ENCODE assay signal across 9 cellular contexts in genomic region chr4:124903995-124904722, GRCh38.
A peak's percentile ranks its signal among the peaks of the same experiment; 100 is the strongest.
DNase-seq lines count a peak whose midpoint lies in the region; ATAC-seq and TF ChIP-seq lines count a peak whose summit lies in the region.
"Had no signal": no experiment of that assay in that cellular context is flagged by ENCODE, and none has a peak within 500 bp of the region (broad histone marks: within the 10 kb centered on the region; RNA-seq: fewer than 3 reads in every experiment).

No MANE protein-coding gene starts in this region.

- no peaks in the 10 kb centered on the region for H3K4me1 ChIP-seq in lower lobe of right lung

- ATAC-seq in lower lobe of right lung (peak; percentile 84 to 85), HG02884 (IDR thresholded peaks at IDR 0.05; ENCODE audit: unreplicated experiment) (no peak), GM18511 (IDR thresholded peaks at IDR 0.05; ENCODE audit: unreplicated experiment) (no peak), GM21381 (IDR thresholded peaks at IDR 0.05; ENCODE audit: unreplicated experiment) (no peak)

- H3K4me3 ChIP-seq in AG04449 (ENCODE audit: low read depth, low read length) (peak overlapping the region; percentile 35; the same call in 1 of the 2 replicates), brain microvascular endothelial cell (ENCODE audit: low read depth, low read length) (peak overlapping the region; percentile 38), lower lobe of right lung (peak overlapping the region; percentile 20)

- POLR2A ChIA-PET in AG04449 (lab: Yijun Ruan, JAX): no interaction called here

- CTCF ChIA-PET in AG04449 (lab: Yijun Ruan, JAX): interaction anchor here (0.9 to 1.3 kb wide), 2 partner anchors 13 to 68 kb away, joined by 3 read pairs; no protein-coding TSS in a partner anchor

- H3K27me3 ChIP-seq in brain microvascular endothelial cell (replicated peaks): no peaks in the 10 kb centered on the region
- no peaks in the 10 kb centered on the region for H3K27me3 ChIP-seq in lower lobe of right lung (ENCODE audit: low read depth)

- in situ Hi-C loops in brain microvascular endothelial cell (cut with HindIII; ENCODE audit: low pct_ligation_motif_present, low sequenced_read_pairs): no loop called here

- H3K27ac ChIP-seq in brain microvascular endothelial cell (no peak overlapping the region), lower lobe of right lung (peak overlapping the region; percentile 14)

- intact Hi-C loops in lower lobe of right lung (cut with DNase I): no loop called here

- no peak for TF ChIP-seq CTCF in AG04449 (IDR thresholded peaks at IDR 0.05; ENCODE audit: insufficient read depth, low read length, missing control alignments)
- no peak for TF ChIP-seq CTCF in brain microvascular endothelial cell (IDR thresholded peaks at IDR 0.05; ENCODE audit: low read depth, low read length, missing control alignments)
- no peak for TF ChIP-seq CTCF in lower lobe of right lung (IDR thresholded peaks at IDR 0.05)

- no peaks in the 10 kb centered on the region for H3K36me3 ChIP-seq in brain microvascular endothelial cell (replicated peaks)
- no peaks in the 10 kb centered on the region for H3K36me3 ChIP-seq in lower lobe of right lung

- DNase-seq in AG04449 (ENCODE audit: low read depth, low spot score) (no peak), NCI-H1092 treated with DMSO at 0.1 percent for 48 hours (lab: John Stamatoyannopoulos, UW) (peak; percentile 92), brain microvascular endothelial cell (peak; percentile 54), lower lobe of right lung (no peak)
- no peak for DNase-seq in activated CD8-positive, alpha-beta memory T cell treated with anti-CD3 and anti-CD28 coated beads for 24 hours
- DNase-seq: naive B cell had no signal

- H3K9me3 ChIP-seq in lower lobe of right lung: no peaks in the 10 kb centered on the region

Comparison
In these comparisons a context has a peak if more than half of its experiments do, and no peak if none do; other contexts are left out.
1. DNase-seq: peak in NCI-H1092 treated with DMSO at 0.1 percent for 48 hours (single experiment) and brain microvascular endothelial cell (single experiment); none in AG04449 (single experiment), lower lobe of right lung (single experiment) and activated CD8-positive, alpha-beta memory T cell treated with anti-CD3 and anti-CD28 coated beads for 24 hours (single experiment).
2. ATAC-seq: peak in lower lobe of right lung (2 of 2); none in HG02884 (single experiment), GM18511 (single experiment) and GM21381 (single experiment).
3. Peak in every context shown above with its lines, with median percentiles within 50 percentile points of each other: H3K4me3 ChIP-seq.